26 cellular contexts compared by ENCODE assay signal in the genomic region with DNA sequence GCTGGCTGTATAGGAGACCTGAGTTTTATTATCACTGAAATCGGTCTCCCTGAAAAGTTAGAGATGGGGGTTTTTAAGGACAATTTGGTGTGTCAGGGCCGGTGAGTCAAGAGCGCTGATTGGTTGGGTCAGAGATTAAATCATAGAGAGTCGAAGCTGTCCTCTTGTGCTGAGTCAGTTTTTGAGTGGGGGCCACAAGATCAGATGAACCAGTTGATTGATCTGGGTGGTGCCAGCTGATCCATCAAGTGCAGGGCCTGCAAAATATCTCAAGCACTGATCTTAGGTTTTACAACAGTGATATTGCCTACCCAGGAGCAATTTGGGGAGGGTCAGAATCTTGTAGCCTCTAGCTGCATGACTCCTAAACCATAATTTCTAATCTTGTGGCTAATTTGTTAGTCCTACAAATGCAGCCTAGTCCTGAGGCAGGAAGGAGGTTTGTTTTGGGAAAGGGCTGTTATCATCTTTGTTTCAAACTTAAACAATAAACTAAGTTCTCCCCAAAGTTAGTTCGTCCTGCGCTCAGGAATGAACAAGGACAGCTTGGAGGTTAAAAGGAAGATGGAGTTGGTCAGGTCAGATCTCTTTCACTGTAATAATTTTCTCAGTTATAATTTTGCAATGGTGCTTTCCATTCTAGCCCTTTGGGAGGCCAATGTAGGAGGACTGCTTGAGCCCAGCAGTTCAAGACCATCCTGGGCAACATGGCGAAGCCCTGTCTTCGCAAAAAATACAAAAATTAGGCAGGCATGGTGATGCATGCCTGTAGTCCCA.
"Had no signal": no experiment of that assay in that cellular context is flagged by ENCODE, and none has a peak within 500 bp of the region (broad histone marks: within the 10 kb centered on the region; RNA-seq: fewer than 3 reads in every experiment).

No MANE protein-coding gene starts in this region.

- H3K4me3 Mint-ChIP-seq: activated CD4-positive, alpha-beta T cell treated with anti-CD3 and anti-CD28 coated beads, Interleukin-2, amount 10 ng/mL, durations not matched to agents 7 days and 5 days; activated CD8-positive, alpha-beta T cell treated with anti-CD3 and anti-CD28 coated beads, Interleukin-2, amount 10 ng/mL, durations not matched to agents 7 days and 5 days; activated naive CD4-positive, alpha-beta T cell treated with anti-CD3 and anti-CD28 coated beads, Interleukin-2, amount 50 U/mL, for 24 hours; WTC11 had no signal

- H3K4me3 ChIP-seq: body of pancreas, Peyer's patch, SJCRH30 had no signal

- H3K36me3 ChIP-seq: Peyer's patch, SJCRH30 had no signal

- H3K4me1 ChIP-seq: body of pancreas, Peyer's patch, SJCRH30 had no signal

- H3K9me2 ChIP-seq: SK-N-SH had no signal

- H3K27ac ChIP-seq: body of pancreas, Peyer's patch, RWPE1, SJCRH30 had no signal

- H3K9me3 Mint-ChIP-seq: activated CD4-positive, alpha-beta T cell treated with anti-CD3 and anti-CD28 coated beads, Interleukin-2, amount 10 ng/mL, durations not matched to agents 7 days and 5 days; activated naive CD4-positive, alpha-beta T cell treated with anti-CD3 and anti-CD28 coated beads, Interleukin-2, amount 50 U/mL, for 24 hours; WTC11 had no signal

- H3K36me3 Mint-ChIP-seq: activated naive CD4-positive, alpha-beta T cell treated with anti-CD3 and anti-CD28 coated beads, Interleukin-2, amount 50 U/mL, for 24 hours; WTC11 had no signal

- H3K27ac Mint-ChIP-seq: activated CD4-positive, alpha-beta T cell treated with anti-CD3 and anti-CD28 coated beads, Interleukin-2, amount 10 ng/mL, durations not matched to agents 7 days and 5 days; activated CD8-positive, alpha-beta T cell treated with anti-CD3 and anti-CD28 coated beads, Interleukin-2, amount 10 ng/mL, durations not matched to agents 7 days and 5 days; activated naive CD4-positive, alpha-beta T cell treated with anti-CD3 and anti-CD28 coated beads, Interleukin-2, amount 50 U/mL, for 24 hours; WTC11 had no signal

- H3K4me2 ChIP-seq: SK-N-SH had no signal

- H3K27me3 Mint-ChIP-seq: activated CD4-positive, alpha-beta T cell treated with anti-CD3 and anti-CD28 coated beads, Interleukin-2, amount 10 ng/mL, durations not matched to agents 7 days and 5 days; activated naive CD4-positive, alpha-beta T cell treated with anti-CD3 and anti-CD28 coated beads, Interleukin-2, amount 50 U/mL, for 24 hours had no signal

- ATAC-seq: activated CD8-positive, alpha-beta T cell treated with anti-CD3 and anti-CD28 coated beads, Interleukin-2, amount 10 ng/mL, durations not matched to agents 7 days and 5 days; body of pancreas; WTC11 had no signal

- DNase-seq: activated CD4-positive, alpha-beta T cell treated with anti-CD3 and anti-CD28 coated beads, Interleukin-2, amount 10 ng/mL, durations not matched to agents 7 days and 5 days; activated CD8-positive, alpha-beta memory T cell treated with anti-CD3 and anti-CD28 coated beads, Interleukin-2, amount 50 U/mL, for 48 hours; activated CD8-positive, alpha-beta T cell treated with anti-CD3 and anti-CD28 coated beads, Interleukin-2, amount 10 ng/mL, durations not matched to agents 7 days and 5 days; activated effector memory CD4-positive, alpha-beta T cell treated with Interleukin-2 at 50 U/mL for 16 hours; activated naive CD4-positive, alpha-beta T cell; activated T-cell treated with anti-CD3 and anti-CD28 coated beads, Interleukin-2, amount 50 U/mL, for 48 hours; aorta; body of pancreas; central memory CD4-positive, alpha-beta T cell; Karpas-422; MM.1S; NCI-H1105; NCI-H1436; NCI-H1694 treated with DMSO at 0.1 percent for 48 hours; NCI-H2029 treated with DMSO at 0.1 percent for 48 hours; NCI-H510A treated with DMSO at 0.1 percent for 48 hours; NCI-H69; Peyer's patch; Right ventricle myocardium superior; SJCRH30; SK-N-SH; SW 1271; T-helper 9 cell had no signal

- H3K27me3 ChIP-seq: body of pancreas, Peyer's patch had no signal
